Comparison of ENCODE assay signal across 20 cellular contexts in the genomic region with DNA sequence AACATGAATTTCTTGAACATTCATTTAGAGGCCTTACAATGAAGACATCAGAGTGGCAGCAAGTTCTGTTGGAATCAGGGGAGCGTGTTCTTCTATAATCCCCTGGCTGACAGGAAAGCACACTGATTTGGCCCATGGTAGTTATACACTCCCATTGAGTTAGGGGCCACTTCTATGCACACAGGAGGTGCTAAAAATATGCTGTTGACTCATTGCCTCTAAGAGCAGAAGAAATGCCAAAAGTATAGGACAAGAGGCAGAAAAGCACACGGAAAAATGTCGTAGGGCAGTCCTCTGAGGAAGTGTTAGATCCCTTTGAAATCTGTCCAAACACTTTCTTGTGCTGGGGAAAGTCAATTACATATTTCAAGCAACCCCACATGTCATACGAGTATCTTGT. TPM values are rescaled to one million over a fixed set of nuclear protein-coding genes. Genes with fewer than 3 reads are reported as not detected.
"Had no signal": no experiment of that assay in that cellular context is flagged by ENCODE, and none has a peak within 500 bp of the region (broad histone marks: within the 10 kb centered on the region; RNA-seq: fewer than 3 reads in every experiment).

No MANE protein-coding gene starts in this region.

RNA-seq across cellular contexts. Expression of gene FOXD4L6, which starts 49.0 kb away (rescaled TPM):
- total RNA-seq: chondrocyte, colonic mucosa, epithelial cell of proximal tubule, fibroblast of lung, fibroblast of villous mesenchyme, foreskin keratinocyte, gastroesophageal sphincter, heart left ventricle, hepatocyte, kidney, left colon, left lobe of liver, left ventricle myocardium superior, lower leg skin, lung microvascular endothelial cell, mesenteric fat pad, mesothelial cell of epicardium, mucosa of descending colon had no signal
- polyA plus RNA-seq: endothelial cell of umbilical vein, fibroblast of lung, heart left ventricle, hepatocyte, immature natural killer cell had no signal
